ENCODE assay signal across 26 cellular contexts in the genomic region with DNA sequence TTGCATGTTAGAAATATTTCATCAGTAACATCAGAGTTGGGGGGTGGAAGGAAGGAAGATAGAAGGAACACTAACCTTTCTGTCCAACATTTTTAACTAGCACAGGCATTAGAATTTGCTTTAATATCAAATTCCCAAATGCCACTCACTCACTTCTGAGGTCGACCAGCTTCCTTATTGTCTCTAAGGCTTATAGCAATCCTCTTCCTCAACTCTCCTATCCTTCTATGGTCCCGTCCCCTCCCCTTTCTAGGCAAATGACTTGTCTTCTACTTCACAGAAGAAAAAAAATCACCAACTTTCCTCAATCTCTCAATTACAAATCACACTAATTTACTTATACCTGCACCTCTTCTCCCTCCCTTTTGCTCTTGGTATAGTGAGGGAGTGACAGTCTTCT.
A peak's percentile ranks its signal among the peaks of the same experiment; 100 is the strongest.
DNase-seq lines count a peak whose midpoint lies in the region; ATAC-seq and TF ChIP-seq lines count a peak whose summit lies in the region.
"Had no signal": no experiment of that assay in that cellular context is flagged by ENCODE, and none has a peak within 500 bp of the region (broad histone marks: within the 10 kb centered on the region; RNA-seq: fewer than 3 reads in every experiment).

No MANE protein-coding gene starts in this region.

- H3K9me3 ChIP-seq in cardiac muscle cell (ENCODE audit: low read depth) (no peaks in the 10 kb centered on the region), right atrium auricular region (no peaks in the 10 kb centered on the region), T-helper 17 cell (ENCODE audit: control insufficient read depth, low read length, poor library complexity, severe bottlenecking) (no peaks in the 10 kb centered on the region)
- H3K9me3 ChIP-seq: BLaER1 had no signal

- DNase-seq in cardiac muscle cell (ENCODE audit: low read depth in 1 of 2, low spot score in 1 of 2) = no peak
- DNase-seq in right atrium auricular region (ENCODE audit: low spot score) = no peak
- no peak for DNase-seq in T-helper 17 cell
- DNase-seq in central memory CD8-positive, alpha-beta T cell (ENCODE audit: low spot score in 2 of 2) = no peak
- DNase-seq in stimulated activated effector memory CD8-positive, alpha-beta T cell treated with anti-CD3 and anti-CD28 coated beads, Interleukin-12 subunit alpha, Interleukin-12 subunit beta, amount 100 ng/mL, for 72 hours (ENCODE audit: low spot score in 2 of 2) = no peak
- DNase-seq in left lobe of liver (ENCODE audit: low spot score) = no peak
- DNase-seq: ACHN; Calu3; CD8-positive, alpha-beta memory T cell; DMS153; H7; KBM-7; MM.1S; NCI-H1048; NCI-H1417 treated with DMSO at 0.1 percent for 48 hours; NCI-H187; NCI-H2107; NCI-H510A; NCI-H748 treated with DMSO at 0.1 percent for 48 hours; PC-9; RPMI8226; SHP77 had no signal

- H3K27ac Mint-ChIP-seq in T-helper 17 cell = peak overlapping the region; percentile 81
- peak overlapping the region; percentile 7 for H3K27ac Mint-ChIP-seq in central memory CD8-positive, alpha-beta T cell (ENCODE audit: low read depth)
- H3K27ac Mint-ChIP-seq in stimulated activated effector memory CD8-positive, alpha-beta T cell treated with anti-CD3 and anti-CD28 coated beads, Interleukin-12 subunit alpha, Interleukin-12 subunit beta, amount 100 ng/mL, for 72 hours = peak overlapping the region; percentile 6

- no peaks in the 10 kb centered on the region for H3K27me3 Mint-ChIP-seq in T-helper 17 cell
- H3K27me3 Mint-ChIP-seq in central memory CD8-positive, alpha-beta T cell = no peaks in the 10 kb centered on the region

- H3K4me1 ChIP-seq in cardiac muscle cell (ENCODE audit: low read depth) = peaks cover 35% of the 10 kb centered on the region
- peaks cover 0 to 13% of the 10 kb centered on the region in 2 donors for H3K4me1 ChIP-seq in right atrium auricular region

- H3K4me3 ChIP-seq in cardiac muscle cell (no peak overlapping the region), right atrium auricular region (no peak overlapping the region)
- H3K4me3 ChIP-seq: BLaER1, PC-9 had no signal

- ATAC-seq in T-helper 17 cell (no peak), left lobe of liver (no peak), HG03571 (IDR thresholded peaks at IDR 0.05; ENCODE audit: unreplicated experiment) (no peak)
- no peak for ATAC-seq in central memory CD8-positive, alpha-beta T cell (replicated peaks; ENCODE audit: extremely low read depth, poor library complexity, severe bottlenecking)
- ATAC-seq in stimulated activated effector memory CD8-positive, alpha-beta T cell treated with anti-CD3 and anti-CD28 coated beads, Interleukin-12 subunit alpha, Interleukin-12 subunit beta, amount 100 ng/mL, for 72 hours = no peak
- ATAC-seq: HepG2 had no signal

- peaks cover 22% of the 10 kb centered on the region for H3K4me1 Mint-ChIP-seq in T-helper 17 cell
- peaks cover 15% of the 10 kb centered on the region for H3K4me1 Mint-ChIP-seq in central memory CD8-positive, alpha-beta T cell
- peaks cover 12% of the 10 kb centered on the region for H3K4me1 Mint-ChIP-seq in stimulated activated effector memory CD8-positive, alpha-beta T cell treated with anti-CD3 and anti-CD28 coated beads, Interleukin-12 subunit alpha, Interleukin-12 subunit beta, amount 100 ng/mL, for 72 hours

- H3K4me3 Mint-ChIP-seq in T-helper 17 cell = no peak overlapping the region
- H3K4me3 Mint-ChIP-seq in central memory CD8-positive, alpha-beta T cell = no peak overlapping the region
- H3K4me3 Mint-ChIP-seq in stimulated activated effector memory CD8-positive, alpha-beta T cell treated with anti-CD3 and anti-CD28 coated beads, Interleukin-12 subunit alpha, Interleukin-12 subunit beta, amount 100 ng/mL, for 72 hours = no peak overlapping the region
- H3K4me3 Mint-ChIP-seq: CD8-positive, alpha-beta memory T cell had no signal

- no peaks in the 10 kb centered on the region for H3K9me3 Mint-ChIP-seq in central memory CD8-positive, alpha-beta T cell
- no peaks in the 10 kb centered on the region for H3K9me3 Mint-ChIP-seq in stimulated activated effector memory CD8-positive, alpha-beta T cell treated with anti-CD3 and anti-CD28 coated beads, Interleukin-12 subunit alpha, Interleukin-12 subunit beta, amount 100 ng/mL, for 72 hours
- H3K9me3 Mint-ChIP-seq: CD8-positive, alpha-beta memory T cell had no signal

- no peaks in the 10 kb centered on the region for H3K27me3 ChIP-seq in cardiac muscle cell
- no peaks in the 10 kb centered on the region for H3K27me3 ChIP-seq in right atrium auricular region
- H3K27me3 ChIP-seq: BLaER1 had no signal

- TF ChIP-seq CTCF in cardiac muscle cell (IDR thresholded peaks at IDR 0.05; ENCODE audit: low read depth, low read length) (no peak), right atrium auricular region (IDR thresholded peaks at IDR 0.05) (no peak)

- H3K36me3 ChIP-seq in cardiac muscle cell (peaks cover 9% of the 10 kb centered on the region), right atrium auricular region (peaks cover 26% of the 10 kb centered on the region)

- peaks cover 14% of the 10 kb centered on the region for H3K36me3 Mint-ChIP-seq in T-helper 17 cell (ENCODE audit: low read depth)
- H3K36me3 Mint-ChIP-seq in central memory CD8-positive, alpha-beta T cell (ENCODE audit: insufficient read depth) = peaks cover 40% of the 10 kb centered on the region
- peaks cover 92% of the 10 kb centered on the region for H3K36me3 Mint-ChIP-seq in stimulated activated effector memory CD8-positive, alpha-beta T cell treated with anti-CD3 and anti-CD28 coated beads, Interleukin-12 subunit alpha, Interleukin-12 subunit beta, amount 100 ng/mL, for 72 hours

- H3K27ac ChIP-seq in cardiac muscle cell (peak overlapping the region; percentile 66), right atrium auricular region (no peak overlapping the region)
- H3K27ac ChIP-seq: BLaER1, HL-60, PC-9 had no signal

Comparison
In these comparisons a context has a peak if more than half of its experiments do, and no peak if none do; other contexts are left out.
1. H3K27ac Mint-ChIP-seq: peak in every context shown above with its lines; median percentile 81 in T-helper 17 cell; 7 in central memory CD8-positive, alpha-beta T cell; 6 in stimulated activated effector memory CD8-positive, alpha-beta T cell treated with anti-CD3 and anti-CD28 coated beads, Interleukin-12 subunit alpha, Interleukin-12 subunit beta, amount 100 ng/mL, for 72 hours.